12 cellular contexts compared by ENCODE assay signal in genomic region chr4:108031427-108032083, GRCh38. TPM values are rescaled to one million over a fixed set of nuclear protein-coding genes. Genes with fewer than 3 reads are reported as not detected.
A peak's percentile ranks its signal among the peaks of the same experiment; 100 is the strongest.
DNase-seq lines count a peak whose midpoint lies in the region; ATAC-seq and TF ChIP-seq lines count a peak whose summit lies in the region.
"Had no signal": no experiment of that assay in that cellular context is flagged by ENCODE, and none has a peak within 500 bp of the region (broad histone marks: within the 10 kb centered on the region; RNA-seq: fewer than 3 reads in every experiment).

No MANE protein-coding gene starts in this region.

- no peak overlapping the region for H3K27ac ChIP-seq in esophagus muscularis mucosa (replicated peaks in 1 of 4)

- CTCF ChIA-PET in T-cell (lab: Charles Lee) = interaction anchor here (0.6 to 3.0 kb wide), 7 partner anchors 13 to 555 kb away, joined by 3 to 39 read pairs (median 5); no protein-coding TSS in a partner anchor

- no peak overlapping the region for H3K4me3 ChIP-seq in esophagus muscularis mucosa
- H3K4me3 ChIP-seq: BLaER1 treated with 17β-estradiol and CSF1 and Interleukin-3, amounts not matched to agents 10 nM and 100 nM had no signal

- peaks cover 0 to 5% (median 0%) of the 10 kb centered on the region in 4 donors for H3K4me1 ChIP-seq in esophagus muscularis mucosa

- no peak for TF ChIP-seq POLR2A in esophagus muscularis mucosa (IDR thresholded peaks at IDR 0.05; ENCODE audit: low read depth)

- no peaks in the 10 kb centered on the region for H3K9me3 ChIP-seq in esophagus muscularis mucosa
- H3K9me3 ChIP-seq: BLaER1 treated with 17β-estradiol and CSF1 and Interleukin-3, amounts not matched to agents 10 nM and 100 nM had no signal

- POLR2A ChIA-PET in T-cell (lab: Charles Lee) = interaction anchor here (0.6 to 0.7 kb wide), 3 partner anchors 17 to 138 kb away, joined by 4 to 5 read pairs (median 4); no protein-coding TSS in a partner anchor

- H3K4me3 Mint-ChIP-seq in T-cell = no peak overlapping the region
- H3K4me3 Mint-ChIP-seq in activated naive CD8-positive, alpha-beta T cell treated with anti-CD3 and anti-CD28 coated beads, Interleukin-2, amount 50 U/mL, for 24 hours = peak overlapping the region; percentile 39

- no peaks in the 10 kb centered on the region for H3K9me3 Mint-ChIP-seq in T-cell
- H3K9me3 Mint-ChIP-seq in activated naive CD8-positive, alpha-beta T cell treated with anti-CD3 and anti-CD28 coated beads, Interleukin-2, amount 50 U/mL, for 24 hours = no peaks in the 10 kb centered on the region

- DNase-seq in HCEC 1CT (peak; percentile 18), T-cell (no peak), HUDEP-2 (lab: John Stamatoyannopoulos, UW; ENCODE audit: unreplicated experiment in 76 of 76) (no peak), esophagus muscularis mucosa (ENCODE audit: extremely low spot score) (no peak), NCI-H82 (lab: John Stamatoyannopoulos, UW) (no peak)
- peak; percentile 56 for DNase-seq in activated naive CD8-positive, alpha-beta T cell treated with anti-CD3 and anti-CD28 coated beads, Interleukin-2, amount 50 U/mL, for 24 hours
- DNase-seq in stimulated activated CD4-positive, alpha-beta T cell treated with anti-CD3 and anti-CD28 coated beads, Interleukin-2, amount 100 ng/mL, for 24 hours = peak; percentile 54 to 64
- DNase-seq: anterior cingulate cortex, EL had no signal

- no peak for ATAC-seq in T-cell (replicated peaks in 1 of 4)
- peak; percentile 55 for ATAC-seq in activated naive CD8-positive, alpha-beta T cell treated with anti-CD3 and anti-CD28 coated beads, Interleukin-2, amount 50 U/mL, for 24 hours
- no peak for ATAC-seq in HG03196 (IDR thresholded peaks at IDR 0.05; ENCODE audit: unreplicated experiment)
- ATAC-seq: SK-N-SH treated with all-trans-retinoic acid at 6 μM for 48 hours had no signal

- H3K36me3 ChIP-seq in esophagus muscularis mucosa = peaks cover 35 to 96% (median 65%) of the 10 kb centered on the region in 4 donors

- WGBS in esophagus muscularis mucosa = 97% methylated on average over 4 of the region's 4 CpGs

- peak overlapping the region; percentile 68 to 94 for H3K27ac Mint-ChIP-seq in T-cell
- H3K27ac Mint-ChIP-seq in activated naive CD8-positive, alpha-beta T cell treated with anti-CD3 and anti-CD28 coated beads, Interleukin-2, amount 50 U/mL, for 24 hours = peak overlapping the region; percentile 88

- H3K27me3 ChIP-seq in esophagus muscularis mucosa = no peaks in the 10 kb centered on the region
- H3K27me3 ChIP-seq: BLaER1 treated with 17β-estradiol and CSF1 and Interleukin-3, amounts not matched to agents 10 nM and 100 nM had no signal

- intact Hi-C loops in esophagus muscularis mucosa (cut with DNase I) = loop anchor here (5.0 kb wide), 1 partner anchor 541 kb away; no protein-coding TSS in a partner anchor

- H3K36me3 Mint-ChIP-seq in T-cell = peaks cover 27% of the 10 kb centered on the region
- peaks cover 40% of the 10 kb centered on the region for H3K36me3 Mint-ChIP-seq in activated naive CD8-positive, alpha-beta T cell treated with anti-CD3 and anti-CD28 coated beads, Interleukin-2, amount 50 U/mL, for 24 hours (ENCODE audit: low read depth)

- no peaks in the 10 kb centered on the region for H3K27me3 Mint-ChIP-seq in T-cell
- no peaks in the 10 kb centered on the region for H3K27me3 Mint-ChIP-seq in activated naive CD8-positive, alpha-beta T cell treated with anti-CD3 and anti-CD28 coated beads, Interleukin-2, amount 50 U/mL, for 24 hours

- H3K4me1 Mint-ChIP-seq in T-cell = peaks cover 62 to 76% (median 70%) of the 10 kb centered on the region in 3 donors
- H3K4me1 Mint-ChIP-seq in activated naive CD8-positive, alpha-beta T cell treated with anti-CD3 and anti-CD28 coated beads, Interleukin-2, amount 50 U/mL, for 24 hours = peaks cover 80% of the 10 kb centered on the region

- no peak for TF ChIP-seq CTCF in esophagus muscularis mucosa (IDR thresholded peaks at IDR 0.05)

- TF ChIP-seq EP300 in esophagus muscularis mucosa (IDR thresholded peaks at IDR 0.05) = no peak

RNA-seq across cellular contexts. Expression of gene HADH, which starts 41.9 kb away (rescaled TPM):
- 10 to 100 TPM; 14.2 to 25.0 (median 17.8) TPM for total RNA-seq in T-cell
- total RNA-seq in esophagus muscularis mucosa = 100 to 1,000 TPM in 3 of 4 donors, 10 to 100 TPM in 1; 60.8 to 176 (median 108) TPM

Comparison
In these comparisons a context has a peak if more than half of its experiments do, and no peak if none do; other contexts are left out.
1. DNase-seq: peak in HCEC 1CT (single experiment), activated naive CD8-positive, alpha-beta T cell treated with anti-CD3 and anti-CD28 coated beads, Interleukin-2, amount 50 U/mL, for 24 hours (single experiment) and stimulated activated CD4-positive, alpha-beta T cell treated with anti-CD3 and anti-CD28 coated beads, Interleukin-2, amount 100 ng/mL, for 24 hours (2 of 2); none in T-cell (0 of 34), HUDEP-2 (0 of 76), esophagus muscularis mucosa (single experiment) and NCI-H82 (single experiment).